Comparison of ENCODE assay signal across 9 cellular contexts in genomic region chr13:98171806-98172569, GRCh38. TPM values are rescaled to one million over a fixed set of nuclear protein-coding genes. Genes with fewer than 3 reads are reported as not detected.
DNase-seq lines count a peak whose midpoint lies in the region; ATAC-seq and TF ChIP-seq lines count a peak whose summit lies in the region.
"Had no signal": no experiment of that assay in that cellular context is flagged by ENCODE, and none has a peak within 500 bp of the region (broad histone marks: within the 10 kb centered on the region; RNA-seq: fewer than 3 reads in every experiment).

No MANE protein-coding gene starts in this region.

- peaks cover 0 to 48% (median 21%) of the 10 kb centered on the region in 6 donors for H3K4me1 ChIP-seq in spleen

- H3K9me3 Mint-ChIP-seq in HFFc6 = no peaks in the 10 kb centered on the region
- peaks cover 4% of the 10 kb centered on the region for H3K9me3 Mint-ChIP-seq in chondrocyte (ENCODE audit: low read depth)

- H3K27me3 ChIP-seq in layer of hippocampus (ENCODE audit: control insufficient read depth, insufficient read depth, low read length) = no peaks in the 10 kb centered on the region
- peaks cover 0 to 4% (median 0%) of the 10 kb centered on the region in 7 donors for H3K27me3 ChIP-seq in spleen (replicated peaks in 1 of 7)

- H3K36me3 ChIP-seq in spleen = peaks cover 0 to 6% (median 0%) of the 10 kb centered on the region in 6 donors

- intact Hi-C loops in spleen (cut with DNase I; ENCODE audit: low total_unique reads) = no loop called here

- peak overlapping the region in 1 of 8 donors; percentile 0 for H3K4me3 ChIP-seq in spleen

- ATAC-seq in GM18520 (IDR thresholded peaks at IDR 0.05; ENCODE audit: unreplicated experiment) = no peak

- peaks cover 73% of the 10 kb centered on the region for H3K4me1 Mint-ChIP-seq in HFFc6 (ENCODE audit: low read depth)
- H3K4me1 Mint-ChIP-seq in chondrocyte (ENCODE audit: low read depth) = peaks cover 88% of the 10 kb centered on the region

- H3K36me3 Mint-ChIP-seq in HFFc6 (ENCODE audit: low read depth) (peaks cover 17% of the 10 kb centered on the region), chondrocyte (ENCODE audit: low read depth) (peaks cover 4% of the 10 kb centered on the region)

- no peak for TF ChIP-seq POLR2A in spleen (IDR thresholded peaks at IDR 0.05)

- peak overlapping the region; percentile 93 for H3K27ac Mint-ChIP-seq in HFFc6
- peak overlapping the region; percentile 98 for H3K27ac Mint-ChIP-seq in chondrocyte (ENCODE audit: unreplicated experiment)

- peak overlapping the region; percentile 32 for H3K27ac ChIP-seq in layer of hippocampus (ENCODE audit: low read depth, low read length)
- H3K27ac ChIP-seq in spleen = peak overlapping the region; percentile 16 to 80 (median 62)

- DNase-seq in HFFc6 (no peak), chondrocyte (ENCODE audit: low spot score) (no peak), spleen (no peak), 8988T (no peak), Kasumi-1 (lab: John Stamatoyannopoulos, UW) (no peak)
- DNase-seq in stimulated activated CD4-positive, alpha-beta T cell treated with anti-CD3 and anti-CD28 coated beads, Interleukin-4, amount 100 ng/mL, for 4 hours = no peak
- DNase-seq: NCI-H1436 treated with DMSO at 0.1 percent for 48 hours had no signal

- 56 to 75% (median 62%) methylated on average over 19 of the region's 19 CpGs for WGBS in spleen, 5 donors

- H3K9me3 ChIP-seq in spleen = no peaks in the 10 kb centered on the region

- peaks cover 3% of the 10 kb centered on the region; the same call in 1 of the 2 replicates for H3K27me3 Mint-ChIP-seq in HFFc6 (ENCODE audit: insufficient read depth)
- no peaks in the 10 kb centered on the region for H3K27me3 Mint-ChIP-seq in chondrocyte (ENCODE audit: low read depth)

- no peak for TF ChIP-seq CTCF in HFFc6 (IDR thresholded peaks at IDR 0.05)
- TF ChIP-seq CTCF in chondrocyte (IDR thresholded peaks at IDR 0.05) = no peak
- TF ChIP-seq CTCF in spleen (IDR thresholded peaks at IDR 0.05 in 8 of 11, conservative IDR thresholded peaks at IDR 0.05 in 3 of 11) = no peak

- H3K4me3 Mint-ChIP-seq in HFFc6 (peak overlapping the region; percentile 81), chondrocyte (ENCODE audit: unreplicated experiment) (peak overlapping the region; percentile 55)

RNA-seq across cellular contexts. Expression of gene RNF113B, which starts 5.1 kb away (rescaled TPM):
- not detected for total RNA-seq in HFFc6 (2021; fragmentation: NEBNext Ultra II Directional; extraction: Animal tissue kit (Norgen Biotek cat#: 25700))
- not detected in 3 replicates for total RNA-seq in chondrocyte
- total RNA-seq in spleen = not detected
- polyA plus RNA-seq in spleen = not detected

RNA-seq across cellular contexts. Expression of gene FARP1, which starts 29.1 kb away (rescaled TPM):
- total RNA-seq in HFFc6 (2021; fragmentation: NEBNext Ultra II Directional; extraction: Animal tissue kit (Norgen Biotek cat#: 25700)) = 100 to 1,000 TPM; 140 to 181 (median 150) TPM
- total RNA-seq in chondrocyte = 237 to 331 TPM (median 328 TPM) in 3 replicates
- 10 to 100 TPM; 26.5 to 60.9 (median 43.7) TPM for total RNA-seq in spleen
- polyA plus RNA-seq in spleen = 1 to 10 TPM; 3.7 to 6.5 (median 5.0) TPM
